8 cellular contexts compared by ENCODE assay signal in the genomic region with DNA sequence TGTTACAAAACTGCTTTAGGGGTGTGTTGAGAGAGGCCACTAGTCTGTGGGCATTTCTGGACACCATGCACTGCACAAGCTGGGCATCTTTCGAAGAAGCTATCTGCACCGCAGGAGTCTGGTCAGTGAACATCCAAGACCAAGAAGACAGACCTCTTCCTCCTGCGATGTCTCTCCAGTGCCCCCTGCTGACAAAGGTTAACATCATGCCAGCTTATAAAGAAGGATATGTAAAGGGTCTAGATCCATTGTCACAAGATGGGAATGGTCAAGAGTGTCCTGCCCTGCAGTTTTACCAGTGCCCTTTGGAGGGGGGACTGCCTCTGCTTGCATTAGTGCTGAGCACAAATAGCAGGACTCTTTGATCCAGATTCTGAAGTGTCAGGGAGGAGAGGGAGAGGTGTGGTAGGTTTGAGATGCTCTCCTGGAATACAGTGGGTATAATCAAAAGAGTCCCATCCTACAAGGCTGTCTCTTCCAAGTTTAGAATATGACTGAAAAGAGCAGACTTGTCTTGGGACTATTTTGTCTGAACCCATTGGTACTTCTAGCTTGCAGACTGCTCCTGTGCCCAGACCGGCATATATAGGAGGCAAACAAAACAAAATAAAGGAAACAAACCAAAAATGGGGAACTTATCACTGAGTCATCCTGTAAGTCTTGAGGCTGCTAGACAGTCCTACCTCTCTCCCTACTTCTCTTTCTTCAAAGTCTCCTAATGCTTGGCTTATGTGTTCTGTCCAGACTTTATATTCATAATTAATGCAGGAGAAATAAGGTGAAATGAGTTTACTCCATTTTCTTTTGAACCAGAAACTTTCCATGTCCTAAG.
DNase-seq lines count a peak whose midpoint lies in the region; ATAC-seq and TF ChIP-seq lines count a peak whose summit lies in the region.

No MANE protein-coding gene starts in this region.

- no peak overlapping the region for H3K27ac ChIP-seq in effector memory CD4-positive, alpha-beta T cell (ENCODE audit: insufficient read depth, low read length, poor library complexity, severe bottlenecking)

- no peak overlapping the region for H3K9ac ChIP-seq in NT2/D1 (ENCODE audit: insufficient read length, low read depth)

- no peak overlapping the region for H3K4me3 ChIP-seq in NT2/D1 (ENCODE audit: insufficient read length, low read depth)
- no peak overlapping the region for H3K4me3 ChIP-seq in choroid plexus epithelial cell (ENCODE audit: low read depth, low read length)
- no peak overlapping the region for H3K4me3 ChIP-seq in effector memory CD4-positive, alpha-beta T cell (ENCODE audit: insufficient read depth, low read depth, low read length, poor library complexity, severe bottlenecking)

- no peaks in the 10 kb centered on the region for H3K4me1 ChIP-seq in NT2/D1 (ENCODE audit: insufficient read depth, insufficient read length)
- H3K4me1 ChIP-seq in effector memory CD4-positive, alpha-beta T cell (ENCODE audit: control insufficient read depth, insufficient read depth, low read length, poor library complexity, severe bottlenecking), result no peaks in the 10 kb centered on the region

- H3K36me3 ChIP-seq in NT2/D1 (ENCODE audit: insufficient read depth, insufficient read length, low read length), result no peaks in the 10 kb centered on the region
- H3K36me3 ChIP-seq in effector memory CD4-positive, alpha-beta T cell (ENCODE audit: control insufficient read depth, insufficient read depth, low read length), result no peaks in the 10 kb centered on the region

- H3K9me3 ChIP-seq in NT2/D1 (ENCODE audit: insufficient read depth, low read length), result no peaks in the 10 kb centered on the region
- H3K9me3 ChIP-seq in effector memory CD4-positive, alpha-beta T cell (ENCODE audit: control insufficient read depth, low read length), result no peaks in the 10 kb centered on the region

- TF ChIP-seq CTCF in GM12873 (IDR thresholded peaks at IDR 0.05; ENCODE audit: insufficient read depth, low read depth, low read length, missing control alignments) (peak; percentile 70), choroid plexus epithelial cell (conservative IDR thresholded peaks at IDR 0.05; ENCODE audit: low read depth, low read length) (peak; percentile 66)

- DNase-seq in A172 (ENCODE audit: low spot score) (peak; percentile 68), NT2/D1 (ENCODE audit: low read depth, low spot score) (peak; percentile 62), choroid plexus epithelial cell (ENCODE audit: low read depth) (peak; percentile 72), left lobe of liver (ENCODE audit: low spot score) (peak; percentile 49), mesenteric fat pad (ENCODE audit: low spot score) (no peak)
- DNase-seq in effector memory CD4-positive, alpha-beta T cell, result no peak

- H3K27me3 ChIP-seq in NT2/D1 (ENCODE audit: insufficient read depth, insufficient read length), result no peaks in the 10 kb centered on the region
- no peaks in the 10 kb centered on the region for H3K27me3 ChIP-seq in effector memory CD4-positive, alpha-beta T cell (replicated peaks; ENCODE audit: control insufficient read depth, insufficient read depth, low read length, poor library complexity, severe bottlenecking)

- ATAC-seq in HG03378 (IDR thresholded peaks at IDR 0.05; ENCODE audit: unreplicated experiment) (peak; percentile 64), left lobe of liver (peak; percentile 72)

Comparison
In these comparisons a context has a peak if more than half of its experiments do, and no peak if none do; other contexts are left out.
1. DNase-seq: peak in A172 (single experiment), NT2/D1 (single experiment), choroid plexus epithelial cell (single experiment) and left lobe of liver (single experiment); none in mesenteric fat pad (single experiment) and effector memory CD4-positive, alpha-beta T cell (0 of 3).